In genomic region chr17:47735536-47736011, GRCh38 we compare ENCODE assay signal across 7 cellular contexts. TPM values are rescaled to one million over a fixed set of nuclear protein-coding genes. Genes with fewer than 3 reads are reported as not detected.
DNase-seq lines count a peak whose midpoint lies in the region; ATAC-seq and TF ChIP-seq lines count a peak whose summit lies in the region.

No MANE protein-coding gene starts in this region.

- DNase-seq in T-helper 17 cell: no peak
- DNase-seq in omental fat pad (ENCODE audit: low spot score): peak; percentile 9
- DNase-seq in activated CD4-positive, CD25-positive, alpha-beta regulatory T cell treated with anti-CD3 and anti-CD28 coated beads, Interleukin-2, amount 50 U/mL, for 72 hours: no peak
- DNase-seq in NCI-H526 (lab: John Stamatoyannopoulos, UW): no peak

- H3K4me3 Mint-ChIP-seq in T-helper 17 cell: peak overlapping the region; percentile 95

- peak overlapping the region; percentile 94 for H3K27ac Mint-ChIP-seq in T-helper 17 cell

- peaks cover 8% of the 10 kb centered on the region for H3K27me3 Mint-ChIP-seq in T-helper 17 cell

- H3K36me3 Mint-ChIP-seq in T-helper 17 cell (ENCODE audit: low read depth): peaks cover 2% of the 10 kb centered on the region

- peak; percentile 27 for ATAC-seq in GM18520 (IDR thresholded peaks at IDR 0.05; ENCODE audit: unreplicated experiment)
- ATAC-seq in GM21723 (IDR thresholded peaks at IDR 0.05; ENCODE audit: unreplicated experiment): peak; percentile 44
- ATAC-seq in T-helper 17 cell: no peak
- no peak for ATAC-seq in omental fat pad (ENCODE audit: low FRiP score)
- no peak for ATAC-seq in HG02840 (IDR thresholded peaks at IDR 0.05; ENCODE audit: low FRiP score, unreplicated experiment)

- no peaks in the 10 kb centered on the region for H3K9me3 ChIP-seq in T-helper 17 cell (ENCODE audit: control insufficient read depth, low read length, poor library complexity, severe bottlenecking)

- TF ChIP-seq CTCF in omental fat pad (IDR thresholded peaks at IDR 0.05): no peak

- peaks cover 35% of the 10 kb centered on the region for H3K4me1 Mint-ChIP-seq in T-helper 17 cell

RNA-seq across cellular contexts. Expression of gene TBX21, which starts 2.5 kb away (rescaled TPM):
- total RNA-seq in T-helper 17 cell: 1 to 10 TPM; 7.9 to 8.8 TPM
- total RNA-seq in omental fat pad: 1 to 10 TPM in 3 of 4 donors, under 1 TPM in 1; 0.46 to 4.6 (median 2.0) TPM

RNA-seq across cellular contexts. Expression of gene TBKBP1, which starts 41.6 kb away (rescaled TPM):
- total RNA-seq in T-helper 17 cell (1 to 10 TPM; 2.4 to 2.6 TPM), omental fat pad (10 to 100 TPM in 3 of 4 donors, 1 to 10 TPM in 1; 4.0 to 15.6 (median 10.5) TPM)

Comparison
In these comparisons a context has a peak if more than half of its experiments do, and no peak if none do; other contexts are left out.
1. ATAC-seq: peak in GM18520 (single experiment) and GM21723 (single experiment); none in T-helper 17 cell (single experiment), omental fat pad (single experiment) and HG02840 (single experiment).